Comparison of ENCODE assay signal across 23 cellular contexts in the genomic region with DNA sequence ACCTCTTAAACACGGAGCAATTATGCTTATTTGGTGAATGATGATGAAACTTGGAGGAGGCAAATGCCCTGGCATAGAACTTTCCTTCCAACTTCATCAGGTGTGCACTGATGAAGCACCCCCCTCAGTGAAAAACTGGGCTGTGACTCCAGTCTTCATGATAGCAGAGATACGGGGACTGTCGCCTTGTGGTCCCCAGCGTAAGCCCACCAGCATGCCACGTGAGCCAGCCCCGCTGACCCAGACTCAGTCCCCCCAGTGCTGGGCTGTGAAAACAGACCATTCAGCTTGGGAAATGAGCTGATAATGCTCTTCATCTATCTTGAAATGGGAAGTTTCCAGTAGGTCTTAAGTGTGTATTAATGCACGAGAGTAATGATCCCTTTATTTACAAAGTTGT.
"Had no signal": no experiment of that assay in that cellular context is flagged by ENCODE, and none has a peak within 500 bp of the region (broad histone marks: within the 10 kb centered on the region; RNA-seq: fewer than 3 reads in every experiment).

No MANE protein-coding gene starts in this region.

- DNase-seq: colonic mucosa; cortex of kidney; dermis blood vessel endothelial cell; dorsolateral prefrontal cortex; effector CD4-positive, alpha-beta T cell; effector CD8-positive, alpha-beta T cell; effector memory CD4-positive, alpha-beta T cell; effector memory CD8-positive, alpha-beta T cell; endodermal cell; erythroblast; esophagus squamous epithelium; foreskin fibroblast; foreskin keratinocyte; foreskin melanocyte; gastrocnemius medialis; glutamatergic neuron; head of caudate nucleus; heart left ventricle; heart right ventricle had no signal

- H3K4me1 Mint-ChIP-seq: endodermal cell had no signal

- H3K36me3 ChIP-seq: colonic mucosa, esophagus muscularis mucosa, esophagus squamous epithelium, gastrocnemius medialis, gastroesophageal sphincter, heart left ventricle, heart right ventricle had no signal

- H3K27me3 ChIP-seq: colonic mucosa, gastrocnemius medialis had no signal

- H3K9me3 ChIP-seq: colonic mucosa, esophagus muscularis mucosa, esophagus squamous epithelium, gastrocnemius medialis, gastroesophageal sphincter, heart left ventricle, heart right ventricle had no signal

- H3K4me3 Mint-ChIP-seq: dendritic cell treated with granulocyte-macrophage colony-stimulating factor and Interleukin-4, amounts not matched to agents 40 ng/mL and 50 ng/mL, for 4 days; effector memory CD8-positive, alpha-beta T cell; endodermal cell had no signal

- H3K4me1 ChIP-seq: colonic mucosa, esophagus muscularis mucosa, esophagus squamous epithelium, foreskin keratinocyte, gastrocnemius medialis, gastroesophageal sphincter, heart left ventricle, heart right ventricle had no signal

- H3K27ac Mint-ChIP-seq: dendritic cell treated with granulocyte-macrophage colony-stimulating factor and Interleukin-4, amounts not matched to agents 40 ng/mL and 50 ng/mL, for 4 days; effector memory CD8-positive, alpha-beta T cell; endodermal cell had no signal

- H3K9me3 Mint-ChIP-seq: dendritic cell treated with granulocyte-macrophage colony-stimulating factor and Interleukin-4, amounts not matched to agents 40 ng/mL and 50 ng/mL, for 4 days; effector memory CD8-positive, alpha-beta T cell; endodermal cell had no signal

- H3K27ac ChIP-seq: colonic mucosa, dorsolateral prefrontal cortex, epithelial cell of prostate, esophagus muscularis mucosa, esophagus squamous epithelium, foreskin keratinocyte, gastrocnemius medialis, gastroesophageal sphincter, heart left ventricle, heart right ventricle had no signal

- H3K4me3 ChIP-seq: colonic mucosa, dorsolateral prefrontal cortex, esophagus muscularis mucosa, esophagus squamous epithelium, gastrocnemius medialis, gastroesophageal sphincter, heart left ventricle, heart right ventricle had no signal

- H3K27me3 Mint-ChIP-seq: dendritic cell treated with granulocyte-macrophage colony-stimulating factor and Interleukin-4, amounts not matched to agents 40 ng/mL and 50 ng/mL, for 4 days had no signal
